12 cellular contexts compared by ENCODE assay signal in genomic region chr4:110704748-110705439, GRCh38.
A peak's percentile ranks its signal among the peaks of the same experiment; 100 is the strongest.
DNase-seq lines count a peak whose midpoint lies in the region; ATAC-seq and TF ChIP-seq lines count a peak whose summit lies in the region.
"Had no signal": no experiment of that assay in that cellular context is flagged by ENCODE, and none has a peak within 500 bp of the region (broad histone marks: within the 10 kb centered on the region; RNA-seq: fewer than 3 reads in every experiment).

No MANE protein-coding gene starts in this region.

- TF ChIP-seq CTCF in activated B cell treated with CpG ODN at 0.5 μM for 24 hours (IDR thresholded peaks at IDR 0.05) (no peak), tibial artery (IDR thresholded peaks at IDR 0.05) (no peak)

- H3K27ac ChIP-seq in tibial artery = no peak overlapping the region

- H3K27ac Mint-ChIP-seq in activated B cell treated with CpG ODN at 0.5 μM for 24 hours = peak overlapping the region; percentile 32
- H3K27ac Mint-ChIP-seq in activated CD4-positive, alpha-beta T cell treated with anti-CD3 and anti-CD28 coated beads, Interleukin-2, amount 10 ng/mL, durations not matched to agents 24 days and 14 days = no peak overlapping the region
- H3K27ac Mint-ChIP-seq: CD4-positive, alpha-beta memory T cell; T-helper 2 cell treated with Interferon-gamma antibody and Interleukin-4, amounts not matched to agents 5 μg/mL and 100 μg/mL, for 36 hours had no signal

- H3K4me3 ChIP-seq in tibial artery = no peak overlapping the region

- H3K36me3 Mint-ChIP-seq in activated B cell treated with CpG ODN at 0.5 μM for 24 hours (ENCODE audit: low read depth) = no peaks in the 10 kb centered on the region
- no peaks in the 10 kb centered on the region for H3K36me3 Mint-ChIP-seq in activated CD4-positive, alpha-beta T cell treated with anti-CD3 and anti-CD28 coated beads, Interleukin-2, amount 10 ng/mL, durations not matched to agents 24 days and 14 days (ENCODE audit: low read depth)
- H3K36me3 Mint-ChIP-seq: CD4-positive, alpha-beta memory T cell had no signal

- ATAC-seq in GM18511 (IDR thresholded peaks at IDR 0.05; ENCODE audit: unreplicated experiment) (peak; percentile 84), GM21723 (IDR thresholded peaks at IDR 0.05; ENCODE audit: unreplicated experiment) (peak; percentile 82), HG03469 (IDR thresholded peaks at IDR 0.05; ENCODE audit: unreplicated experiment) (peak; percentile 87), activated B cell treated with CpG ODN at 0.5 μM for 24 hours (ENCODE audit: low read depth) (peak; percentile 42)
- ATAC-seq: right cardiac atrium had no signal

- peaks cover 20% of the 10 kb centered on the region for H3K4me1 Mint-ChIP-seq in activated B cell treated with CpG ODN at 0.5 μM for 24 hours
- no peaks in the 10 kb centered on the region for H3K4me1 Mint-ChIP-seq in activated CD4-positive, alpha-beta T cell treated with anti-CD3 and anti-CD28 coated beads, Interleukin-2, amount 10 ng/mL, durations not matched to agents 24 days and 14 days
- H3K4me1 Mint-ChIP-seq: CD4-positive, alpha-beta memory T cell had no signal

- intact Hi-C loops in activated B cell treated with CpG ODN at 0.5 μM for 24 hours (cut with micrococcal nuclease) (no loop called here), tibial artery (cut with DNase I; ENCODE audit: low total_unique reads) (no loop called here)
- intact Hi-C loops in activated CD4-positive, alpha-beta T cell treated with anti-CD3 and anti-CD28 coated beads, Interleukin-2, amount 10 ng/mL, durations not matched to agents 24 days and 14 days (cut with micrococcal nuclease) = no loop called here

- H3K27me3 Mint-ChIP-seq in activated B cell treated with CpG ODN at 0.5 μM for 24 hours = no peaks in the 10 kb centered on the region
- no peaks in the 10 kb centered on the region for H3K27me3 Mint-ChIP-seq in activated CD4-positive, alpha-beta T cell treated with anti-CD3 and anti-CD28 coated beads, Interleukin-2, amount 10 ng/mL, durations not matched to agents 24 days and 14 days

- no peaks in the 10 kb centered on the region for H3K36me3 ChIP-seq in tibial artery

- POLR2A ChIA-PET in activated B cell treated with CpG ODN at 0.5 μM for 24 hours (lab: Charles Lee) = no interaction called here

- no peaks in the 10 kb centered on the region for H3K27me3 ChIP-seq in tibial artery

- H3K9me3 ChIP-seq in tibial artery = no peaks in the 10 kb centered on the region

- H3K9me3 Mint-ChIP-seq in activated B cell treated with CpG ODN at 0.5 μM for 24 hours = peaks cover 10% of the 10 kb centered on the region
- H3K9me3 Mint-ChIP-seq in activated CD4-positive, alpha-beta T cell treated with anti-CD3 and anti-CD28 coated beads, Interleukin-2, amount 10 ng/mL, durations not matched to agents 24 days and 14 days = no peaks in the 10 kb centered on the region
- H3K9me3 Mint-ChIP-seq: T-helper 2 cell treated with Interferon-gamma antibody and Interleukin-4, amounts not matched to agents 5 μg/mL and 100 μg/mL, for 36 hours had no signal

- no peaks in the 10 kb centered on the region for H3K4me1 ChIP-seq in tibial artery

- CTCF ChIA-PET in activated B cell treated with CpG ODN at 0.5 μM for 24 hours (lab: Charles Lee) = no interaction called here

- DNase-seq in activated B cell treated with CpG ODN at 0.5 μM for 24 hours (no peak), AG20443 (ENCODE audit: low spot score) (no peak), tibial artery (no peak), AG08396 (ENCODE audit: low spot score) (no peak)
- no peak for DNase-seq in activated CD4-positive, alpha-beta T cell treated with anti-CD3 and anti-CD28 coated beads, Interleukin-2, amount 10 ng/mL, durations not matched to agents 24 days and 14 days
- DNase-seq: CD4-positive, alpha-beta memory T cell; NCI-H82; right cardiac atrium had no signal

- H3K4me3 Mint-ChIP-seq in activated B cell treated with CpG ODN at 0.5 μM for 24 hours = peak overlapping the region; percentile 9
- no peak overlapping the region for H3K4me3 Mint-ChIP-seq in activated CD4-positive, alpha-beta T cell treated with anti-CD3 and anti-CD28 coated beads, Interleukin-2, amount 10 ng/mL, durations not matched to agents 24 days and 14 days
- H3K4me3 Mint-ChIP-seq: CD4-positive, alpha-beta memory T cell; T-helper 2 cell treated with Interferon-gamma antibody and Interleukin-4, amounts not matched to agents 5 μg/mL and 100 μg/mL, for 36 hours had no signal
